30 cellular contexts compared by ENCODE assay signal in the genomic region with DNA sequence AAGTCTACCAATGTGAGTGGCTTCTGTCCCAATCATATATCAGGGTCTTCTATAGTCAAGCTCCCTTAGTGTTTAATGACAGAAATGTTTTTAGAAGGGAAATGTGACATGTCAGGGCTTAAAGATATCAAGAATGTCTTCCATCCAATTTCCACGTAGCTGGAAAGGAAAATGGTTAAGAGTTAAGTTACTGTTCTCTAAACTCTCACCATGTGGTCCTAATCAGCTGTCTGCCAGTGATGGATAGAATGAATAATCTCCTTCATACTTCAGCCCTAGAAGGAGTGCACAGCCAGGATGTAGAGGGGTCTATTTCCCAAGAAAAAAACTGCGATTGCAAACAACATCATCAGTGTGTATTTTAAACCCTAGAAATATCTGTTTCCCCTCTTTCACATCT.
"Had no signal": no experiment of that assay in that cellular context is flagged by ENCODE, and none has a peak within 500 bp of the region (broad histone marks: within the 10 kb centered on the region; RNA-seq: fewer than 3 reads in every experiment).

No MANE protein-coding gene starts in this region.

- H3K4me1 ChIP-seq: adrenal gland, body of pancreas, breast epithelium had no signal

- H3K27me3 ChIP-seq: body of pancreas, brain microvascular endothelial cell, breast epithelium had no signal

- DNase-seq: activated B cell treated with CpG ODN at 0.5 μM for 24 hours; activated CD4-positive, alpha-beta memory T cell treated with anti-CD3 and anti-CD28 coated beads, Interleukin-2, amount 10 ng/mL, durations not matched to agents 7 days and 5 days; activated CD4-positive, alpha-beta T cell treated with anti-CD3 and anti-CD28 coated beads for 4 hours; activated CD4-positive, alpha-beta T cell treated with anti-CD3 and anti-CD28 coated beads, Interleukin-2, amount 10 ng/mL, durations not matched to agents 24 days and 14 days; activated CD4-positive, alpha-beta T cell treated with anti-CD3 and anti-CD28 coated beads, Interleukin-2, amount 50 U/mL, for 1 hour; activated CD4-positive, alpha-beta T cell treated with anti-CD3 and anti-CD28 coated beads, Interleukin-2, amount 50 U/mL, for 4 hours; activated CD4-positive, CD25-positive, alpha-beta regulatory T cell treated with anti-CD3 and anti-CD28 coated beads, Interleukin-2, amount 50 U/mL, for 72 hours; activated CD8-positive, alpha-beta memory T cell treated with anti-CD3 and anti-CD28 coated beads for 24 hours; activated CD8-positive, alpha-beta memory T cell treated with anti-CD3 and anti-CD28 coated beads, Interleukin-2, amount 10 ng/mL, durations not matched to agents 7 days and 5 days; activated CD8-positive, alpha-beta memory T cell treated with anti-CD3 and anti-CD28 coated beads, Interleukin-2, amount 50 U/mL, for 48 hours; activated CD8-positive, alpha-beta T cell treated with anti-CD3 and anti-CD28 coated beads, Interleukin-2, amount 10 ng/mL, durations not matched to agents 7 days and 5 days; activated effector memory CD4-positive, alpha-beta T cell treated with Interleukin-2 at 50 U/mL for 16 hours; activated gamma-delta T cell; activated naive CD4-positive, alpha-beta T cell treated with anti-CD3 and anti-CD28 coated beads, Interleukin-2, amount 10 ng/mL, durations not matched to agents 7 days and 5 days; activated naive CD4-positive, alpha-beta T cell treated with Interleukin-2 at 50 U/mL for 16 hours; activated naive CD8-positive, alpha-beta T cell treated with anti-CD3 and anti-CD28 coated beads, Interleukin-2, amount 10 ng/mL, durations not matched to agents 7 days and 5 days; activated naive CD8-positive, alpha-beta T cell treated with anti-CD3 and anti-CD28 coated beads, Interleukin-2, amount 50 U/mL, for 24 hours; activated T-cell treated with anti-CD3 and anti-CD28 coated beads, Interleukin-2, amount 50 U/mL, for 24 hours; activated T-cell treated with anti-CD3 and anti-CD28 coated beads, Interleukin-2, amount 50 U/mL, for 48 hours; adrenal gland; amniotic stem cell; aorta; body of pancreas; brain microvascular endothelial cell; central memory CD4-positive, alpha-beta T cell; T-helper 1 cell; T-helper 2 cell; T-helper 9 cell had no signal

- H3K27ac ChIP-seq: adrenal gland, body of pancreas, brain microvascular endothelial cell, breast epithelium, VCaP had no signal

- H3K9me3 ChIP-seq: adrenal gland, body of pancreas, breast epithelium had no signal

- H3K4me3 ChIP-seq: adrenal gland, body of pancreas, breast epithelium had no signal

- H3K36me3 ChIP-seq: adrenal gland, brain microvascular endothelial cell, breast epithelium had no signal
